Comparison of ENCODE assay signal across 11 cellular contexts in genomic region chr18:457533-457932, GRCh38. TPM values are rescaled to one million over a fixed set of nuclear protein-coding genes. Genes with fewer than 3 reads are reported as not detected.
DNase-seq lines count a peak whose midpoint lies in the region; ATAC-seq, FAIRE-seq and TF ChIP-seq lines count a peak whose summit lies in the region.
"Had no signal": no experiment of that assay in that cellular context is flagged by ENCODE, and none has a peak within 500 bp of the region (broad histone marks: within the 10 kb centered on the region; RNA-seq: fewer than 3 reads in every experiment).

No MANE protein-coding gene starts in this region.

- H3K4me1 ChIP-seq in endothelial cell of umbilical vein (ENCODE audit: control insufficient read depth, extremely low read depth, insufficient read depth, low read length) (peaks cover 15% of the 10 kb centered on the region), muscle layer of colon (ENCODE audit: insufficient read depth, low read length) (peaks cover 37% of the 10 kb centered on the region), uterus (no peaks in the 10 kb centered on the region)

- peaks cover 0 to 2% of the 10 kb centered on the region in 2 experiments for H3K27me3 ChIP-seq in endothelial cell of umbilical vein (ENCODE audit: control insufficient read depth in 2 of 2, insufficient read depth in 2 of 2, low read length in 2 of 2)
- no peaks in the 10 kb centered on the region for H3K27me3 ChIP-seq in muscle layer of colon (ENCODE audit: control insufficient read depth in 1 of 2, insufficient read depth in 2 of 2, low read length in 2 of 2)
- no peaks in the 10 kb centered on the region for H3K27me3 ChIP-seq in uterus
- H3K27me3 ChIP-seq: tibial nerve had no signal

- H3K27ac ChIP-seq in endothelial cell of umbilical vein (ENCODE audit: insufficient read depth, low read depth, low read length) (no peak overlapping the region), muscle layer of colon (ENCODE audit: low read depth, low read length) (peak overlapping the region; percentile 19), uterus (peak overlapping the region; percentile 78 to 83)

- CTCF ChIA-PET in endothelial cell of umbilical vein (lab: Charles Lee): interaction anchor here (0.8 to 1.7 kb wide), 7 partner anchors 9 to 167 kb away, joined by 3 to 5 read pairs (median 4); no protein-coding TSS in a partner anchor
- CTCF ChIA-PET in GM10248 (lab: Yijun Ruan, JAX): no interaction called here

- H3K9me1 ChIP-seq in endothelial cell of umbilical vein (replicated peaks; ENCODE audit: control insufficient read depth, extremely low read depth, insufficient read depth, low read length): no peaks in the 10 kb centered on the region

- H3K27me3 Mint-ChIP-seq in activated naive CD8-positive, alpha-beta T cell treated with anti-CD3 and anti-CD28 coated beads, Interleukin-2, amount 50 U/mL, for 24 hours: peaks cover 15% of the 10 kb centered on the region

- H3K36me3 ChIP-seq in endothelial cell of umbilical vein (ENCODE audit: control insufficient read depth in 2 of 2, extremely low read depth in 1 of 2, insufficient read depth in 2 of 2, low read length in 2 of 2) (no peaks in the 10 kb centered on the region), muscle layer of colon (ENCODE audit: insufficient read depth, low read length) (no peaks in the 10 kb centered on the region), uterus (no peaks in the 10 kb centered on the region)
- H3K36me3 ChIP-seq: tibial nerve had no signal

- TF ChIP-seq POLR2A in endothelial cell of umbilical vein (IDR thresholded peaks at IDR 0.05; ENCODE audit: low read depth, low read length) (no peak), uterus (IDR thresholded peaks at IDR 0.05) (no peak)

- no TSS peak for BruUV-seq in endothelial cell of umbilical vein (replicated peaks; lab: Mats Ljungman, UMichigan)

- H2AFZ ChIP-seq in endothelial cell of umbilical vein (ENCODE audit: low read depth, low read length): peak overlapping the region; percentile 18

- peak; percentile 83 for FAIRE-seq in endothelial cell of umbilical vein (lab: Jason Lieb, UNC)

- H3K4me1 Mint-ChIP-seq in activated naive CD8-positive, alpha-beta T cell treated with anti-CD3 and anti-CD28 coated beads, Interleukin-2, amount 50 U/mL, for 24 hours: no peaks in the 10 kb centered on the region
- H3K4me1 Mint-ChIP-seq: activated CD8-positive, alpha-beta memory T cell treated with anti-CD3 and anti-CD28 coated beads, Interleukin-2, amount 10 ng/mL, durations not matched to agents 7 days and 5 days; activated naive CD8-positive, alpha-beta T cell treated with anti-CD3 and anti-CD28 coated beads, Interleukin-2, amount 10 ng/mL, durations not matched to agents 7 days and 5 days had no signal

- H3K4me3 Mint-ChIP-seq in activated naive CD8-positive, alpha-beta T cell treated with anti-CD3 and anti-CD28 coated beads, Interleukin-2, amount 50 U/mL, for 24 hours: no peak overlapping the region
- H3K4me3 Mint-ChIP-seq: activated CD8-positive, alpha-beta memory T cell treated with anti-CD3 and anti-CD28 coated beads, Interleukin-2, amount 10 ng/mL, durations not matched to agents 7 days and 5 days; activated naive CD8-positive, alpha-beta T cell treated with anti-CD3 and anti-CD28 coated beads, Interleukin-2, amount 10 ng/mL, durations not matched to agents 7 days and 5 days had no signal

- intact Hi-C loops in endothelial cell of umbilical vein (cut with micrococcal nuclease) (loop anchor here (1.0 kb wide), 1 partner anchor 18 kb away; no protein-coding TSS in a partner anchor), uterus (cut with DNase I; ENCODE audit: low total_unique reads) (no loop called here)

- no peak for ATAC-seq in activated naive CD8-positive, alpha-beta T cell treated with anti-CD3 and anti-CD28 coated beads, Interleukin-2, amount 50 U/mL, for 24 hours
- no peak for ATAC-seq in GM21526 (IDR thresholded peaks at IDR 0.05; ENCODE audit: low FRiP score, unreplicated experiment)
- ATAC-seq: activated CD8-positive, alpha-beta memory T cell treated with anti-CD3 and anti-CD28 coated beads, Interleukin-2, amount 10 ng/mL, durations not matched to agents 7 days and 5 days had no signal

- H4K20me1 ChIP-seq in endothelial cell of umbilical vein (replicated peaks; ENCODE audit: control insufficient read depth, extremely low read depth, insufficient read depth, low read length): no peaks in the 10 kb centered on the region

- TF ChIP-seq CTCF in endothelial cell of umbilical vein (IDR thresholded peaks at IDR 0.05; ENCODE audit: extremely low read depth in 1 of 2, insufficient read depth in 1 of 2, low read depth in 1 of 2, low read length in 2 of 2): no peak
- TF ChIP-seq CTCF in uterus (IDR thresholded peaks at IDR 0.05): no peak
- no peak for TF ChIP-seq CTCF in GM10248 (IDR thresholded peaks at IDR 0.05; ENCODE audit: control extremely low read depth, extremely low read depth, low read depth, missing control alignments)

- H3K9ac ChIP-seq in endothelial cell of umbilical vein (replicated peaks; ENCODE audit: extremely low read depth, insufficient read depth, low read length) (no peak overlapping the region), muscle layer of colon (ENCODE audit: low read length) (no peak overlapping the region)

- H3K27ac Mint-ChIP-seq in activated naive CD8-positive, alpha-beta T cell treated with anti-CD3 and anti-CD28 coated beads, Interleukin-2, amount 50 U/mL, for 24 hours: no peak overlapping the region
- H3K27ac Mint-ChIP-seq: activated CD8-positive, alpha-beta memory T cell treated with anti-CD3 and anti-CD28 coated beads, Interleukin-2, amount 10 ng/mL, durations not matched to agents 7 days and 5 days; activated naive CD8-positive, alpha-beta T cell treated with anti-CD3 and anti-CD28 coated beads, Interleukin-2, amount 10 ng/mL, durations not matched to agents 7 days and 5 days had no signal

- no peaks in the 10 kb centered on the region for H3K36me3 Mint-ChIP-seq in activated naive CD8-positive, alpha-beta T cell treated with anti-CD3 and anti-CD28 coated beads, Interleukin-2, amount 50 U/mL, for 24 hours (ENCODE audit: low read depth)
- H3K36me3 Mint-ChIP-seq: activated CD8-positive, alpha-beta memory T cell treated with anti-CD3 and anti-CD28 coated beads, Interleukin-2, amount 10 ng/mL, durations not matched to agents 7 days and 5 days; activated naive CD8-positive, alpha-beta T cell treated with anti-CD3 and anti-CD28 coated beads, Interleukin-2, amount 10 ng/mL, durations not matched to agents 7 days and 5 days had no signal

- DNase-seq in SIG-M5 treated with dmso at 0.1 percent for 504 hours (lab: John Stamatoyannopoulos, UW; ENCODE audit: unreplicated experiment) (peak; percentile 12), SIG-M5 (lab: John Stamatoyannopoulos, UW) (no peak), endothelial cell of umbilical vein (ENCODE audit: low read depth, low spot score) (peak; percentile 60), uterus (no peak), GM10248 (ENCODE audit: extremely low spot score) (no peak)
- DNase-seq in activated naive CD8-positive, alpha-beta T cell treated with anti-CD3 and anti-CD28 coated beads, Interleukin-2, amount 50 U/mL, for 24 hours: no peak
- DNase-seq: activated CD8-positive, alpha-beta memory T cell treated with anti-CD3 and anti-CD28 coated beads, Interleukin-2, amount 10 ng/mL, durations not matched to agents 7 days and 5 days; activated naive CD8-positive, alpha-beta T cell treated with anti-CD3 and anti-CD28 coated beads, Interleukin-2, amount 10 ng/mL, durations not matched to agents 7 days and 5 days had no signal

- dilution Hi-C loops in endothelial cell of umbilical vein (cut with MboI; ENCODE audit: extremely low pct_ligation_motif_present, low sequenced_read_pairs): no loop called here

- no peaks in the 10 kb centered on the region for H3K79me2 ChIP-seq in endothelial cell of umbilical vein (ENCODE audit: control insufficient read depth, insufficient read depth, low read length)

- H3K4me3 ChIP-seq in endothelial cell of umbilical vein (replicated peaks in 1 of 3; ENCODE audit: insufficient read depth in 1 of 3, low read depth in 1 of 3, low read length in 3 of 3) (no peak overlapping the region), muscle layer of colon (ENCODE audit: low read depth in 1 of 2, low read length in 2 of 2) (peak overlapping the region in 1 of 2 donors; percentile 32), uterus (no peak overlapping the region)

- POLR2A ChIA-PET in endothelial cell of umbilical vein (lab: Charles Lee): interaction anchor here (0.6 kb wide), 1 partner anchor 152 kb away, joined by 5 read pairs; no protein-coding TSS in a partner anchor
- POLR2A ChIA-PET in GM10248 (lab: Yijun Ruan, JAX): no interaction called here

- peaks cover 10% of the 10 kb centered on the region for H3K9me3 Mint-ChIP-seq in activated naive CD8-positive, alpha-beta T cell treated with anti-CD3 and anti-CD28 coated beads, Interleukin-2, amount 50 U/mL, for 24 hours

- peak overlapping the region; percentile 40 for H3K4me2 ChIP-seq in endothelial cell of umbilical vein (ENCODE audit: insufficient read depth, low read length)

- H3K9me3 ChIP-seq in endothelial cell of umbilical vein (replicated peaks; ENCODE audit: control insufficient read depth, insufficient read depth, low read length) (no peaks in the 10 kb centered on the region), muscle layer of colon (ENCODE audit: low read length) (no peaks in the 10 kb centered on the region), uterus (peaks cover 0 to under 1% of the 10 kb centered on the region in 2 donors)

TF ChIP-seq in endothelial cell of umbilical vein, 7 proteins besides CTCF, POLR2A, EP300 and RAD21 (continues in another document):
- TF ChIP-seq FOS (IDR thresholded peaks at IDR 0.05; ENCODE audit: borderline replicate concordance, insufficient read depth, low read length): no peak
- no peak for TF ChIP-seq JUN (IDR thresholded peaks at IDR 0.05; ENCODE audit: borderline replicate concordance, insufficient read depth, insufficient read length, low read depth)
- TF ChIP-seq EZH2 (IDR thresholded peaks at IDR 0.05; ENCODE audit: borderline replicate concordance, low read depth, low read length, severe bottlenecking): no peak
- TF ChIP-seq POLR2AphosphoS5 (IDR thresholded peaks at IDR 0.05; ENCODE audit: insufficient read depth, low read depth, low read length): no peak
- no peak for TF ChIP-seq MAX (IDR thresholded peaks at IDR 0.05; ENCODE audit: insufficient read depth, insufficient read length)

RNA-seq across cellular contexts. Expression of gene COLEC12, which starts 43.0 kb away (rescaled TPM):
- total RNA-seq in endothelial cell of umbilical vein (13.8 and 17.1 TPM in 2 replicates), uterus (10 to 100 TPM; 20.2 to 81.3 (median 29.1) TPM)
- 7.6 and 8.0 TPM in 2 replicates for polyA plus RNA-seq in endothelial cell of umbilical vein
- 6.0 and 7.4 TPM in 2 replicates for polyA plus RNA-seq in endothelial cell of umbilical vein (2011; cell fraction: cytosol; rRNA removed)
- 8.7 and 11.4 TPM in 2 replicates for polyA plus RNA-seq in endothelial cell of umbilical vein (2011; cell fraction: nucleus; rRNA removed)
- 6.0 and 8.4 TPM in 2 replicates for polyA plus RNA-seq in endothelial cell of umbilical vein (2012)
- 6.6 and 8.5 TPM in 2 replicates for polyA minus RNA-seq in endothelial cell of umbilical vein
- polyA minus RNA-seq in endothelial cell of umbilical vein (2011; cell fraction: cytosol; rRNA and poly(A)+ RNA removed): not detected
- polyA minus RNA-seq in endothelial cell of umbilical vein (2011; cell fraction: nucleus; rRNA and poly(A)+ RNA removed): 6.1 and 7.1 TPM in 2 replicates
- total RNA-seq: activated CD8-positive, alpha-beta memory T cell treated with anti-CD3 and anti-CD28 coated beads, Interleukin-2, amount 10 ng/mL, durations not matched to agents 7 days and 5 days had no signal

Comparison
In these comparisons a context has a peak if more than half of its experiments do, and no peak if none do; other contexts are left out.
1. DNase-seq: peak in SIG-M5 treated with dmso at 0.1 percent for 504 hours (single experiment) and endothelial cell of umbilical vein (single experiment); none in SIG-M5 (single experiment), uterus (0 of 2), GM10248 (single experiment) and activated naive CD8-positive, alpha-beta T cell treated with anti-CD3 and anti-CD28 coated beads, Interleukin-2, amount 50 U/mL, for 24 hours (single experiment).